In the genomic region with DNA sequence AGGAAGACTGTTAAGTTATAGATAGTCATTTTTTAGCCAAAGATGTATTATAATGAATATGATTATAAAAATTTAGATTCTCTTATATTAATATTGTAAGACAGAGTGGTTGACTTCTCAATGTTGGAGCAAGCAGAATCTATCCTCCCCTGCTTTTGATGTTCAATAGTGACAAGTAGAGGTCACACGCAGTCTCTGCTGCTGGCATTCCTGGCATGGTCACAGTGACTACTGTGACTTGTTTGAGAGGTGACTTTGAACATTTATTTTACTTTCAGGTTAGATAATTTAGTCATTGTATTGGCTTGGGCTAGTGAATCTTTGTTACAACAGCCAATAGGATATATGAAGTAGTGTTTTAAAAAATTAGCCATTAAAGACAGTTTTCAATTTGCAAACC, we compare ENCODE assay signal across 22 cellular contexts. TPM values are rescaled to one million over a fixed set of nuclear protein-coding genes. Genes with fewer than 3 reads are reported as not detected.
A peak's percentile ranks its signal among the peaks of the same experiment; 100 is the strongest.
DNase-seq lines count a peak whose midpoint lies in the region; ATAC-seq and TF ChIP-seq lines count a peak whose summit lies in the region.
"Had no signal": no experiment of that assay in that cellular context is flagged by ENCODE, and none has a peak within 500 bp of the region (broad histone marks: within the 10 kb centered on the region; RNA-seq: fewer than 3 reads in every experiment).

No MANE protein-coding gene starts in this region.

- H3K27ac ChIP-seq in heart left ventricle = peak overlapping the region; percentile 36 to 84 (median 72)
- peak overlapping the region; percentile 29 to 80 for H3K27ac ChIP-seq in right atrium auricular region
- H3K27ac ChIP-seq in mesendoderm (ENCODE audit: low read depth, low read length) = no peak overlapping the region
- no peak overlapping the region for H3K27ac ChIP-seq in upper lobe of right lung
- H3K27ac ChIP-seq: BLaER1, SK-N-MC had no signal

- no peak for TF ChIP-seq POLR2A in heart left ventricle (IDR thresholded peaks at IDR 0.05)

- H4K8ac ChIP-seq in mesendoderm (ENCODE audit: low read depth, low read length) = no peak overlapping the region

- intact Hi-C loops in heart left ventricle (cut with DNase I) (no loop called here), upper lobe of right lung (cut with DNase I) (no loop called here)

- H3K4ac ChIP-seq in mesendoderm (ENCODE audit: low read depth, low read length) = no peak overlapping the region

- H2BK120ac ChIP-seq in mesendoderm (ENCODE audit: low read depth, low read length) = no peak overlapping the region

- H3K27me3 ChIP-seq in heart left ventricle (no peaks in the 10 kb centered on the region), right atrium auricular region (no peaks in the 10 kb centered on the region), mesendoderm (ENCODE audit: insufficient read depth, low read length, poor library complexity) (no peaks in the 10 kb centered on the region), upper lobe of right lung (no peaks in the 10 kb centered on the region)
- H3K27me3 ChIP-seq: BLaER1 had no signal

- no peak overlapping the region for H3K56ac ChIP-seq in mesendoderm (ENCODE audit: low read length)

- H3K36me3 ChIP-seq in heart left ventricle = peaks cover 0 to 2% (median 0%) of the 10 kb centered on the region in 9 donors
- H3K36me3 ChIP-seq in right atrium auricular region = no peaks in the 10 kb centered on the region
- H3K36me3 ChIP-seq in mesendoderm (ENCODE audit: control insufficient read depth, insufficient read depth, low read length) = no peaks in the 10 kb centered on the region
- H3K36me3 ChIP-seq in upper lobe of right lung = no peaks in the 10 kb centered on the region
- H3K36me3 ChIP-seq: BLaER1 had no signal

- H3K9ac ChIP-seq in mesendoderm (ENCODE audit: low read length) = no peak overlapping the region
- H3K9ac ChIP-seq: BLaER1 had no signal

- whole genome bisulfite sequencing in heart left ventricle, 4 donors = 41 to 64% (median 52%) methylated on average over 1 of the region's 1 CpG
- no CpG with 5 or more reads among the region's 1 CpG for WGBS in mesendoderm (ENCODE audit: extremely low coverage, insufficient coverage, low lambda C conversion rate)

- no peak overlapping the region for H2AK5ac ChIP-seq in mesendoderm (ENCODE audit: low read length)

- peak in 2 of 5 donors; percentile 43 to 47 for DNase-seq in heart left ventricle
- DNase-seq in right atrium auricular region (ENCODE audit: low spot score) = no peak
- DNase-seq in mesendoderm = no peak
- no peak for DNase-seq in upper lobe of right lung
- DNase-seq in MV-4-11 (lab: John Stamatoyannopoulos, UW) = no peak
- no peak for DNase-seq in ecto neural progenitor cell (ENCODE audit: low spot score)
- DNase-seq: CD4-positive, CD25-positive, alpha-beta regulatory T cell; H9; NCI-H1092; NCI-H1417 treated with DMSO at 0.1 percent for 48 hours; NCI-H1694 treated with DMSO at 0.1 percent for 48 hours; NCI-H2081; NCI-H2171; NCI-H226; NCI-H510A; NCI-H69; RPMI8226; SHP77 treated with DMSO at 0.1 percent for 48 hours had no signal

- H3K23ac ChIP-seq in mesendoderm (ENCODE audit: low read length) = no peak overlapping the region

- H2BK5ac ChIP-seq in mesendoderm (ENCODE audit: low read length) = no peak overlapping the region

- H3K18ac ChIP-seq in mesendoderm (ENCODE audit: low read length) = no peak overlapping the region

- no peaks in the 10 kb centered on the region for H3K79me1 ChIP-seq in mesendoderm (ENCODE audit: low read length)

- peak overlapping the region in 9 of 12 donors; percentile 21 to 56 (median 36) for H3K4me3 ChIP-seq in heart left ventricle
- H3K4me3 ChIP-seq in right atrium auricular region = peak overlapping the region in 1 of 2 donors; percentile 9
- H3K4me3 ChIP-seq in mesendoderm (ENCODE audit: low read length) = no peak overlapping the region
- H3K4me3 ChIP-seq in upper lobe of right lung = peak overlapping the region; percentile 25
- H3K4me3 ChIP-seq: BLaER1, GM23338, SK-N-MC had no signal

- H3K9me3 ChIP-seq in heart left ventricle (no peaks in the 10 kb centered on the region), right atrium auricular region (no peaks in the 10 kb centered on the region), upper lobe of right lung (no peaks in the 10 kb centered on the region)
- H3K9me3 ChIP-seq: BLaER1 had no signal

- H4K5ac ChIP-seq in mesendoderm (ENCODE audit: low read length) = peak overlapping the region; percentile 65

- H3K79me2 ChIP-seq in mesendoderm (ENCODE audit: control insufficient read depth, insufficient read depth, low read length) = no peaks in the 10 kb centered on the region

- no peak overlapping the region for H3K4me2 ChIP-seq in mesendoderm (ENCODE audit: low read length)
- H3K4me2 ChIP-seq: BLaER1, GM23338 had no signal

- ATAC-seq in heart left ventricle = peak; percentile 70 to 78 (median 76)
- ATAC-seq in upper lobe of right lung = no peak
- no peak for ATAC-seq in GM21529 (IDR thresholded peaks at IDR 0.05; ENCODE audit: unreplicated experiment)
- ATAC-seq: GM23338 had no signal

- H3K4me1 ChIP-seq in heart left ventricle = peaks cover 3 to 97% (median 32%) of the 10 kb centered on the region in 12 donors
- H3K4me1 ChIP-seq in right atrium auricular region = peaks cover 0 to 51% of the 10 kb centered on the region in 2 donors
- H3K4me1 ChIP-seq in mesendoderm (ENCODE audit: control insufficient read depth, low read depth, low read length) = no peaks in the 10 kb centered on the region
- H3K4me1 ChIP-seq in upper lobe of right lung = peaks cover 10% of the 10 kb centered on the region
- H3K4me1 ChIP-seq: BLaER1 had no signal

- no peak for TF ChIP-seq CTCF in heart left ventricle (IDR thresholded peaks at IDR 0.05)
- TF ChIP-seq CTCF in right atrium auricular region (IDR thresholded peaks at IDR 0.05) = no peak
- no peak for TF ChIP-seq CTCF in upper lobe of right lung (IDR thresholded peaks at IDR 0.05)

- H2BK15ac ChIP-seq in mesendoderm (replicated peaks; ENCODE audit: low read depth) = no peak overlapping the region

RNA-seq across cellular contexts. Expression of gene CD36, which starts 13.7 kb away (rescaled TPM):
- total RNA-seq in heart left ventricle = 1,000 to 10,000 TPM in 7 of 9 donors, 100 to 1,000 TPM in 2; 891 to 1,960 (median 1,108) TPM
- 100 to 1,000 TPM; 289 to 529 TPM for polyA plus RNA-seq in heart left ventricle
- total RNA-seq in right atrium auricular region = 1,000 to 10,000 TPM in 1 of 2 donors, 100 to 1,000 TPM in 1; 421 to 1,029 TPM
- polyA plus RNA-seq in mesendoderm (2013, experiment 1 of 2) = 0.20 TPM
- 0.20 TPM for polyA plus RNA-seq in mesendoderm (2013, experiment 2 of 2)
- total RNA-seq in upper lobe of right lung = 115 TPM

Comparison
In these comparisons a context has a peak if more than half of its experiments do, and no peak if none do; other contexts are left out.
1. ATAC-seq: peak in heart left ventricle (4 of 4); none in upper lobe of right lung (single experiment) and GM21529 (single experiment).
2. H3K27ac ChIP-seq: peak in heart left ventricle (12 of 12) and right atrium auricular region (2 of 2); none in mesendoderm (single experiment) and upper lobe of right lung (single experiment).